ENCODE assay signal across 12 cellular contexts in genomic region chr10:103553743-103554487, GRCh38.
DNase-seq lines count a peak whose midpoint lies in the region; ATAC-seq and TF ChIP-seq lines count a peak whose summit lies in the region.
"Had no signal": no experiment of that assay in that cellular context is flagged by ENCODE, and none has a peak within 500 bp of the region (broad histone marks: within the 10 kb centered on the region; RNA-seq: fewer than 3 reads in every experiment).

No MANE protein-coding gene starts in this region.

- peak; percentile 25 for ATAC-seq in CD4-positive, alpha-beta T cell (ENCODE audit: poor library complexity)
- ATAC-seq in effector memory CD8-positive, alpha-beta T cell (replicated peaks) = no peak

- H3K9me3 ChIP-seq in CD4-positive, alpha-beta T cell (ENCODE audit: control insufficient read depth, low read length) = no peaks in the 10 kb centered on the region
- H3K9me3 ChIP-seq: thyroid gland had no signal

- TF ChIP-seq CTCF in CD4-positive, alpha-beta T cell (IDR thresholded peaks at IDR 0.05) = no peak

- intact Hi-C loops in CD4-positive, alpha-beta T cell (cut with DNase I, micrococcal nuclease) = no loop called here

- no peak overlapping the region for H3K27ac ChIP-seq in CD4-positive, alpha-beta T cell (ENCODE audit: low read depth, low read length)
- H3K27ac ChIP-seq: cardiac muscle cell, HL-60, SJSA1, thyroid gland had no signal

- no peaks in the 10 kb centered on the region for H3K9me3 Mint-ChIP-seq in CD4-positive, alpha-beta T cell
- H3K9me3 Mint-ChIP-seq in activated CD4-positive, alpha-beta memory T cell treated with anti-CD3 and anti-CD28 coated beads, Interleukin-2, amount 10 ng/mL, durations not matched to agents 7 days and 5 days = no peaks in the 10 kb centered on the region
- no peaks in the 10 kb centered on the region for H3K9me3 Mint-ChIP-seq in effector memory CD8-positive, alpha-beta T cell

- peak overlapping the region; percentile 73 for H3K4me3 Mint-ChIP-seq in CD4-positive, alpha-beta T cell
- H3K4me3 Mint-ChIP-seq in activated CD4-positive, alpha-beta memory T cell treated with anti-CD3 and anti-CD28 coated beads, Interleukin-2, amount 10 ng/mL, durations not matched to agents 7 days and 5 days = no peak overlapping the region
- peak overlapping the region; percentile 75 to 85 for H3K4me3 Mint-ChIP-seq in effector memory CD8-positive, alpha-beta T cell

- POLR2A ChIA-PET in CD4-positive, alpha-beta T cell (lab: Charles Lee) = no interaction called here
- POLR2A ChIA-PET in activated CD4-positive, alpha-beta memory T cell treated with anti-CD3 and anti-CD28 coated beads, Interleukin-2, amount 10 ng/mL, durations not matched to agents 7 days and 5 days (lab: Charles Lee) = interaction anchor here (1.3 kb wide), 1 partner anchor 11 kb away, joined by 4 read pairs; no protein-coding TSS in a partner anchor

- CTCF ChIA-PET in CD4-positive, alpha-beta T cell (lab: Charles Lee) = no interaction called here
- CTCF ChIA-PET in activated CD4-positive, alpha-beta memory T cell treated with anti-CD3 and anti-CD28 coated beads, Interleukin-2, amount 10 ng/mL, durations not matched to agents 7 days and 5 days (lab: Charles Lee) = interaction anchor here (1.1 kb wide), 1 partner anchor 10 kb away, joined by 3 read pairs; no protein-coding TSS in a partner anchor

- in situ Hi-C loops in ACHN (cut with HindIII; ENCODE audit: low pct_ligation_motif_present, low pct_unique_long_range_greater_than_20kb, low sequenced_read_pairs) = no loop called here

- H3K27me3 Mint-ChIP-seq in CD4-positive, alpha-beta T cell = peaks cover 20% of the 10 kb centered on the region
- H3K27me3 Mint-ChIP-seq in activated CD4-positive, alpha-beta memory T cell treated with anti-CD3 and anti-CD28 coated beads, Interleukin-2, amount 10 ng/mL, durations not matched to agents 7 days and 5 days = peaks cover 33% of the 10 kb centered on the region
- H3K27me3 Mint-ChIP-seq in effector memory CD8-positive, alpha-beta T cell = peaks cover 62 to 67% of the 10 kb centered on the region in 2 donors

- H3K27ac Mint-ChIP-seq in CD4-positive, alpha-beta T cell = no peak overlapping the region
- no peak overlapping the region for H3K27ac Mint-ChIP-seq in activated CD4-positive, alpha-beta memory T cell treated with anti-CD3 and anti-CD28 coated beads, Interleukin-2, amount 10 ng/mL, durations not matched to agents 7 days and 5 days
- no peak overlapping the region for H3K27ac Mint-ChIP-seq in effector memory CD8-positive, alpha-beta T cell

- no peaks in the 10 kb centered on the region for H3K36me3 Mint-ChIP-seq in CD4-positive, alpha-beta T cell (ENCODE audit: low read depth)
- H3K36me3 Mint-ChIP-seq in activated CD4-positive, alpha-beta memory T cell treated with anti-CD3 and anti-CD28 coated beads, Interleukin-2, amount 10 ng/mL, durations not matched to agents 7 days and 5 days (ENCODE audit: low read depth) = no peaks in the 10 kb centered on the region
- H3K36me3 Mint-ChIP-seq in effector memory CD8-positive, alpha-beta T cell (ENCODE audit: insufficient read depth) = no peaks in the 10 kb centered on the region

- DNase-seq in CD4-positive, alpha-beta T cell = no peak
- peak; percentile 24 for DNase-seq in activated CD4-positive, alpha-beta memory T cell treated with anti-CD3 and anti-CD28 coated beads, Interleukin-2, amount 10 ng/mL, durations not matched to agents 7 days and 5 days
- DNase-seq in effector memory CD8-positive, alpha-beta T cell = no peak
- DNase-seq in stimulated activated CD4-positive, alpha-beta T cell treated with anti-CD3 and anti-CD28 coated beads, Interleukin-2, amount 100 ng/mL, for 4 hours (ENCODE audit: low read depth) = peak; percentile 19
- DNase-seq in LoVo (ENCODE audit: low spot score) = no peak
- no peak for DNase-seq in cerebellar cortex (ENCODE audit: low spot score)
- no peak for DNase-seq in ACHN
- no peak for DNase-seq in DMS79 treated with DMSO at 0.1 percent for 48 hours (lab: John Stamatoyannopoulos, UW)

- H3K27me3 ChIP-seq in CD4-positive, alpha-beta T cell (ENCODE audit: control insufficient read depth, insufficient read depth, low read length) = peaks cover 5% of the 10 kb centered on the region
- H3K27me3 ChIP-seq: cardiac muscle cell, thyroid gland had no signal

- H3K4me1 Mint-ChIP-seq in CD4-positive, alpha-beta T cell (ENCODE audit: low read depth) = peaks cover 14% of the 10 kb centered on the region
- peaks cover 13% of the 10 kb centered on the region for H3K4me1 Mint-ChIP-seq in activated CD4-positive, alpha-beta memory T cell treated with anti-CD3 and anti-CD28 coated beads, Interleukin-2, amount 10 ng/mL, durations not matched to agents 7 days and 5 days
- H3K4me1 Mint-ChIP-seq in effector memory CD8-positive, alpha-beta T cell (ENCODE audit: low read depth in 2 of 2) = peaks cover 8 to 10% of the 10 kb centered on the region in 2 donors

Comparison
In these comparisons a context has a peak if more than half of its experiments do, and no peak if none do; other contexts are left out.
1. DNase-seq: peak in activated CD4-positive, alpha-beta memory T cell treated with anti-CD3 and anti-CD28 coated beads, Interleukin-2, amount 10 ng/mL, durations not matched to agents 7 days and 5 days (single experiment) and stimulated activated CD4-positive, alpha-beta T cell treated with anti-CD3 and anti-CD28 coated beads, Interleukin-2, amount 100 ng/mL, for 4 hours (single experiment); none in CD4-positive, alpha-beta T cell (0 of 10), effector memory CD8-positive, alpha-beta T cell (0 of 3), LoVo (single experiment), cerebellar cortex (single experiment), ACHN (single experiment) and DMS79 treated with DMSO at 0.1 percent for 48 hours (single experiment).